Comparison of ENCODE assay signal across 36 cellular contexts in genomic region chr10:8344756-8345155, GRCh38.
DNase-seq lines count a peak whose midpoint lies in the region; ATAC-seq, FAIRE-seq and TF ChIP-seq lines count a peak whose summit lies in the region.
"Had no signal": no experiment of that assay in that cellular context is flagged by ENCODE, and none has a peak within 500 bp of the region (broad histone marks: within the 10 kb centered on the region; RNA-seq: fewer than 3 reads in every experiment).

No MANE protein-coding gene starts in this region.

- no peak overlapping the region for H3K27ac Mint-ChIP-seq in endodermal cell
- H3K27ac Mint-ChIP-seq: B cell; CD14-positive monocyte; CD4-positive, alpha-beta memory T cell; CD4-positive, alpha-beta T cell; CD4-positive, CD25-positive, alpha-beta regulatory T cell; CD8-positive, alpha-beta memory T cell; CD8-positive, alpha-beta T cell had no signal

- TF ChIP-seq RAD21 in A549 (conservative IDR thresholded peaks at IDR 0.05 in 1 of 2, IDR thresholded peaks at IDR 0.05 in 1 of 2) (no peak), IMR-90 (IDR thresholded peaks at IDR 0.05; ENCODE audit: low read length) (no peak), K562 (CRISPR knock-in tag; conservative IDR thresholded peaks at IDR 0.05 in 1 of 2, IDR thresholded peaks at IDR 0.05 in 1 of 2) (no peak)

- no peak overlapping the region for H2BK120ac ChIP-seq in IMR-90 (ENCODE audit: low read depth, low read length)

- H2BK15ac ChIP-seq in IMR-90 (ENCODE audit: low read depth, low read length) = no peak overlapping the region

- in situ Hi-C loops in IMR-90 (cut with MboI; ENCODE audit: low sequenced_read_pairs) (no loop called here), K562 (cut with MboI) (no loop called here)

- H3K18ac ChIP-seq in IMR-90 (ENCODE audit: low read depth, low read length) = no peak overlapping the region

- 86% methylated on average over 1 of the region's 1 CpG for WGBS in A549 (ENCODE audit: missing lambda C conversion rate)
- no CpG with 5 or more reads among the region's 1 CpG for WGBS in IMR-90 (ENCODE audit: extremely low coverage in 2 of 2, insufficient read length in 1 of 2), 2 experiments
- 0% methylated on average over 1 of the region's 1 CpG for WGBS in K562 (ENCODE audit: insufficient coverage, low coverage, missing lambda C conversion rate)
- WGBS in endodermal cell (ENCODE audit: insufficient coverage in 1 of 2, insufficient read length in 1 of 2), 2 experiments = no CpG with 5 or more reads among the region's 1 CpG
- WGBS in spleen, 5 donors = 49 to 94% (median 91%) methylated on average over 1 of the region's 1 CpG

- CTCF ChIA-PET in A549 (lab: Yijun Ruan, JAX) = interaction anchor here (0.6 kb wide), 1 partner anchor 181 kb away, joined by 3 read pairs; no protein-coding TSS in a partner anchor
- CTCF ChIA-PET in IMR-90 (lab: Yijun Ruan, JAX) = interaction anchor here (0.6 kb wide), 1 partner anchor 376 kb away, joined by 6 read pairs; no protein-coding TSS in a partner anchor
- CTCF ChIA-PET in K562 (lab: Yijun Ruan, JAX; ENCODE audit: low intra/inter-chr PET ratio) = no interaction called here

- H3K27me3 ChIP-seq in IMR-90 (ENCODE audit: control insufficient read depth, insufficient read depth, low read length) (no peaks in the 10 kb centered on the region), K562 (ENCODE audit: control insufficient read depth in 2 of 2, insufficient read depth in 2 of 2, low read length in 2 of 2) (peaks cover 0 to 4% of the 10 kb centered on the region in 2 experiments; a peak in 2 of 5 replicates), endodermal cell (ENCODE audit: control insufficient read depth, insufficient read depth, low read length, poor library complexity, severe bottlenecking) (no peaks in the 10 kb centered on the region), spleen (replicated peaks in 1 of 7) (peaks cover 0 to 6% (median 0%) of the 10 kb centered on the region in 7 donors)
- H3K27me3 ChIP-seq: BE2C; BLaER1; BLaER1 treated with 17β-estradiol and CSF1 and Interleukin-3, amounts not matched to agents 10 nM and 100 nM had no signal

- no peak overlapping the region for H2BK5ac ChIP-seq in IMR-90 (ENCODE audit: low read depth, low read length, poor library complexity, severe bottlenecking)

- no peaks in the 10 kb centered on the region for H3K9me3 ChIP-seq in A549
- peaks cover 9% of the 10 kb centered on the region for H3K9me3 ChIP-seq in IMR-90 (ENCODE audit: control insufficient read depth, insufficient read depth, low read length)
- no peaks in the 10 kb centered on the region for H3K9me3 ChIP-seq in K562 (replicated peaks; ENCODE audit: control insufficient read depth, insufficient read depth, low read depth, low read length)
- peaks cover 18% of the 10 kb centered on the region for H3K9me3 ChIP-seq in endodermal cell (ENCODE audit: control insufficient read depth, low read length)
- H3K9me3 ChIP-seq in spleen = no peaks in the 10 kb centered on the region
- H3K9me3 ChIP-seq: BE2C, BLaER1, Caco-2 had no signal

- H3K4me1 ChIP-seq in A549 (no peaks in the 10 kb centered on the region), IMR-90 (ENCODE audit: control insufficient read depth, insufficient read depth, low read length) (no peaks in the 10 kb centered on the region), K562 (replicated peaks in 1 of 2; ENCODE audit: control insufficient read depth in 2 of 2, insufficient read depth in 2 of 2, low read length in 2 of 2) (no peaks in the 10 kb centered on the region), endodermal cell (ENCODE audit: control insufficient read depth, insufficient read depth, low read length) (no peaks in the 10 kb centered on the region), spleen (no peaks in the 10 kb centered on the region)
- H3K4me1 ChIP-seq: BE2C; BLaER1; BLaER1 treated with 17β-estradiol and CSF1 and Interleukin-3, amounts not matched to agents 10 nM and 100 nM had no signal

- no peaks in the 10 kb centered on the region for H3K79me1 ChIP-seq in IMR-90 (ENCODE audit: low read depth in 1 of 2, low read length in 2 of 2)

- no peak for ATAC-seq in A549
- ATAC-seq in IMR-90 (ENCODE audit: low read depth) = no peak
- ATAC-seq in K562 = no peak
- ATAC-seq in GM18511 (IDR thresholded peaks at IDR 0.05; ENCODE audit: unreplicated experiment) = no peak
- ATAC-seq: CD8-positive, alpha-beta T cell had no signal

- H3K23ac ChIP-seq in IMR-90 (ENCODE audit: low read depth, low read length) = no peak overlapping the region

- H3K9ac ChIP-seq in IMR-90 (ENCODE audit: low read depth, low read length) (no peak overlapping the region), K562 (ENCODE audit: insufficient read depth in 1 of 2, low read depth in 2 of 2, low read length in 2 of 2) (no peak overlapping the region), endodermal cell (ENCODE audit: extremely low read depth, low read length, poor library complexity, severe bottlenecking) (no peak overlapping the region)
- H3K9ac ChIP-seq: BLaER1; BLaER1 treated with 17β-estradiol and CSF1 and Interleukin-3, amounts not matched to agents 10 nM and 100 nM had no signal

- H3K4me1 Mint-ChIP-seq in endodermal cell = peaks cover 14% of the 10 kb centered on the region
- H3K4me1 Mint-ChIP-seq: B cell; CD14-positive monocyte; CD8-positive, alpha-beta memory T cell had no signal

- H3K27ac ChIP-seq in A549 (no peak overlapping the region), IMR-90 (ENCODE audit: insufficient read depth, low read length) (no peak overlapping the region), K562 (ENCODE audit: extremely low read depth, low read depth, low read length) (no peak overlapping the region), endodermal cell (ENCODE audit: low read depth, low read length) (no peak overlapping the region), spleen (no peak overlapping the region)
- H3K27ac ChIP-seq: 22Rv1; BLaER1; BLaER1 treated with 17β-estradiol and CSF1 and Interleukin-3, amounts not matched to agents 10 nM and 100 nM; C4-2B had no signal

- peaks cover 7% of the 10 kb centered on the region for H3K36me3 Mint-ChIP-seq in endodermal cell (ENCODE audit: low read depth)
- H3K36me3 Mint-ChIP-seq: CD14-positive monocyte; CD4-positive, alpha-beta memory T cell; CD8-positive, alpha-beta T cell had no signal

- TF ChIP-seq CTCF in A549 (IDR thresholded peaks at IDR 0.05) = no peak
- no peak for TF ChIP-seq CTCF in IMR-90 (conservative IDR thresholded peaks at IDR 0.05; ENCODE audit: low read depth, low read length)
- TF ChIP-seq CTCF in K562 (IDR thresholded peaks at IDR 0.05 in 2 of 3, conservative IDR thresholded peaks at IDR 0.05 in 1 of 3; ENCODE audit: insufficient read depth in 2 of 3, low read depth in 1 of 3, low read length in 3 of 3) = no peak
- TF ChIP-seq CTCF in endodermal cell (conservative IDR thresholded peaks at IDR 0.05) = no peak
- TF ChIP-seq CTCF in spleen (IDR thresholded peaks at IDR 0.05 in 8 of 11, conservative IDR thresholded peaks at IDR 0.05 in 3 of 11) = no peak

- peaks cover 8% of the 10 kb centered on the region for H3K27me3 Mint-ChIP-seq in endodermal cell (ENCODE audit: insufficient read depth)
- H3K27me3 Mint-ChIP-seq: B cell; CD4-positive, alpha-beta T cell had no signal

- H2AK5ac ChIP-seq in IMR-90 (ENCODE audit: low read depth, low read length) = no peak overlapping the region

- TF ChIP-seq POLR2A in A549 (IDR thresholded peaks at IDR 0.05; ENCODE audit: low read length) (no peak), IMR-90 (IDR thresholded peaks at IDR 0.05; ENCODE audit: low read depth, low read length) (no peak), K562 (conservative IDR thresholded peaks at IDR 0.05) (no peak), spleen (IDR thresholded peaks at IDR 0.05) (no peak)

- H4K20me1 ChIP-seq in IMR-90 (ENCODE audit: insufficient read depth, low read length) = no peaks in the 10 kb centered on the region
- no peaks in the 10 kb centered on the region for H4K20me1 ChIP-seq in K562 (replicated peaks; ENCODE audit: control insufficient read depth, insufficient read depth, low read length)
- H4K20me1 ChIP-seq: BLaER1; BLaER1 treated with 17β-estradiol and CSF1 and Interleukin-3, amounts not matched to agents 10 nM and 100 nM had no signal

- H3K14ac ChIP-seq in IMR-90 (replicated peaks; ENCODE audit: low read depth, low read length) = no peak overlapping the region

- H3K9me1 ChIP-seq in IMR-90 (ENCODE audit: insufficient read depth, low read length) = no peaks in the 10 kb centered on the region
- H3K9me1 ChIP-seq in K562 (ENCODE audit: control insufficient read depth, insufficient read depth, low read length) = no peaks in the 10 kb centered on the region

- no peak overlapping the region for H3K4ac ChIP-seq in IMR-90 (ENCODE audit: low read depth, low read length)

- FAIRE-seq in A549 (lab: Jason Lieb, UNC) = no peak
- no peak for FAIRE-seq in K562 (lab: Jason Lieb, UNC)
- FAIRE-seq: A204.1, D721Med had no signal

- H4K8ac ChIP-seq in IMR-90 (ENCODE audit: low read depth in 2 of 2, low read length in 2 of 2) = no peak overlapping the region

- H3K4me3 ChIP-seq in A549 = no peak overlapping the region
- H3K4me3 ChIP-seq in IMR-90 (ENCODE audit: insufficient read depth, low read depth, low read length) = no peak overlapping the region
- H3K4me3 ChIP-seq in K562 = no peak overlapping the region
- peak overlapping the region; percentile 5 for H3K4me3 ChIP-seq in endodermal cell (ENCODE audit: low read length)
- H3K4me3 ChIP-seq in spleen = no peak overlapping the region
- H3K4me3 ChIP-seq: BLaER1; BLaER1 treated with 17β-estradiol and CSF1 and Interleukin-3, amounts not matched to agents 10 nM and 100 nM had no signal

- peaks cover 17% of the 10 kb centered on the region for H3K9me3 Mint-ChIP-seq in endodermal cell
- H3K9me3 Mint-ChIP-seq: CD8-positive, alpha-beta memory T cell; CD8-positive, alpha-beta T cell had no signal

- H3K56ac ChIP-seq in IMR-90 (ENCODE audit: extremely low read depth, insufficient read depth, low read length) = no peak overlapping the region

- no peaks in the 10 kb centered on the region for H3K36me3 ChIP-seq in IMR-90 (ENCODE audit: control insufficient read depth, insufficient read depth, low read length)
- H3K36me3 ChIP-seq in K562 (ENCODE audit: control insufficient read depth, insufficient read depth, low read length) = no peaks in the 10 kb centered on the region
- no peaks in the 10 kb centered on the region for H3K36me3 ChIP-seq in endodermal cell (ENCODE audit: control insufficient read depth, insufficient read depth, low read length)
- no peaks in the 10 kb centered on the region for H3K36me3 ChIP-seq in spleen
- H3K36me3 ChIP-seq: BE2C; BLaER1; BLaER1 treated with 17β-estradiol and CSF1 and Interleukin-3, amounts not matched to agents 10 nM and 100 nM had no signal

- no peak overlapping the region for H2AK9ac ChIP-seq in IMR-90 (replicated peaks; ENCODE audit: low read depth, low read length, poor library complexity)

- no peak overlapping the region for H4K91ac ChIP-seq in IMR-90 (ENCODE audit: insufficient read depth, low read depth, low read length)

- DNase-seq in A549 (ENCODE audit: low read depth in 1 of 2, low spot score in 1 of 2) (no peak), IMR-90 (no peak), K562 (ENCODE audit: extremely low read depth in 1 of 4, low spot score in 3 of 4) (no peak), endodermal cell (no peak), HUDEP-2 (lab: John Stamatoyannopoulos, UW; ENCODE audit: unreplicated experiment in 76 of 76) (no peak), spleen (no peak)
- DNase-seq in stimulated activated CD4-positive, alpha-beta T cell treated with anti-CD3 and anti-CD28 coated beads, Interleukin-4, amount 100 ng/mL, for 4 hours = no peak
- DNase-seq: 8988T; ACHN; AML-193; BE2C; C1 segment of cervical spinal cord; Caco-2; Calu3; CD4-positive, alpha-beta memory T cell; CD4-positive, alpha-beta T cell; CD4-positive, CD25-positive, alpha-beta regulatory T cell; CD8-positive, alpha-beta memory T cell; CD8-positive, alpha-beta T cell; COR-L47; DMS 273 treated with DMSO at 0.1 percent for 48 hours; DMS153; DMS53; DMS79; DMS79 treated with DMSO at 0.1 percent for 48 hours; DND-41; EL had no signal

- no peak overlapping the region for H4K5ac ChIP-seq in IMR-90 (ENCODE audit: low read depth, low read length)

- intact Hi-C loops in IMR-90 (cut with micrococcal nuclease) (no loop called here), K562 (cut with micrococcal nuclease) (no loop called here), spleen (cut with DNase I; ENCODE audit: low total_unique reads) (no loop called here)

- H2AFZ ChIP-seq in IMR-90 (replicated peaks; ENCODE audit: low read length, poor library complexity) = no peak overlapping the region
- no peak overlapping the region for H2AFZ ChIP-seq in K562 (ENCODE audit: low read depth, low read length)

- no peak for TF ChIP-seq EP300 in A549 (IDR thresholded peaks at IDR 0.05)
- TF ChIP-seq EP300 in K562 (IDR thresholded peaks at IDR 0.05; ENCODE audit: low read length) = no peak

- dilution Hi-C loops in IMR-90 (cut with HindIII; ENCODE audit: low sequenced_read_pairs, unreplicated experiment) = no loop called here

- H3K79me2 ChIP-seq in K562 (ENCODE audit: control insufficient read depth, insufficient read depth, low read length) = no peaks in the 10 kb centered on the region

- H2BK20ac ChIP-seq in IMR-90 (ENCODE audit: low read depth, low read length) = no peak overlapping the region

- POLR2A ChIA-PET in A549 (lab: Yijun Ruan, JAX) (no interaction called here), IMR-90 (lab: Charles Lee; ENCODE audit: unreplicated experiment) (no interaction called here), K562 (lab: Yijun Ruan, JAX) (no interaction called here)

- BruUV-seq in IMR-90 (replicated peaks; lab: Mats Ljungman, UMichigan) (no TSS peak), K562 (replicated peaks; lab: Mats Ljungman, UMichigan) (no TSS peak)

- H3K4me2 ChIP-seq in A549 = no peak overlapping the region
- H3K4me2 ChIP-seq in IMR-90 (ENCODE audit: low read depth, low read length) = no peak overlapping the region
- H3K4me2 ChIP-seq in K562 (ENCODE audit: insufficient read depth, low read length) = no peak overlapping the region
- H3K4me2 ChIP-seq: BLaER1; BLaER1 treated with 17β-estradiol and CSF1 and Interleukin-3, amounts not matched to agents 10 nM and 100 nM had no signal

- H3K4me3 Mint-ChIP-seq in endodermal cell = no peak overlapping the region
- H3K4me3 Mint-ChIP-seq: B cell; CD14-positive monocyte; CD4-positive, alpha-beta memory T cell; CD4-positive, alpha-beta T cell; CD4-positive, CD25-positive, alpha-beta regulatory T cell; CD8-positive, alpha-beta memory T cell; CD8-positive, alpha-beta T cell had no signal

Comparison
In these comparisons a context has a peak if more than half of its experiments do, and no peak if none do; other contexts are left out.
1. Of the 35 proteins assayed by ChIP-seq in both K562 and A549: peak only in K562: none; only in A549: MAFK; in both: none; in neither: 34.